ENCODE assay signal across 30 cellular contexts in the genomic region with DNA sequence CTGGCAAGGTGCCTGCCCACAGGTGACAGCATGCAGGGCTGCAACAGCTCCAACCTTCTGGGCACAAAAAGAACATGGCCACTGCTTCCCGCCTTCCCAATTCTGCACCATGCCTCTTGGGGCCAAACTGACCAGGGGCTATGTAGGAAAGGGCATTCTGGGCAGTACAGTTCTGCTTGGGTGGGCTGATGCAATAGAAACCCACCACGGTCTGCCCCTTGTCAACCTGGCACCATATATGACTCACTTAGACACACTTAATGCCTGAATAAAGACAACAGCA. TPM values are rescaled to one million over a fixed set of nuclear protein-coding genes. Genes with fewer than 3 reads are reported as not detected.
"Had no signal": no experiment of that assay in that cellular context is flagged by ENCODE, and none has a peak within 500 bp of the region (broad histone marks: within the 10 kb centered on the region; RNA-seq: fewer than 3 reads in every experiment).

No MANE protein-coding gene starts in this region.

- H3K27ac ChIP-seq: ascending aorta, body of pancreas, SJSA1 had no signal

- H3K4me1 ChIP-seq: ascending aorta, body of pancreas, SJSA1 had no signal

- H3K4me3 ChIP-seq: ascending aorta, body of pancreas, MG63, SJSA1 had no signal

- H3K27me3 ChIP-seq: ascending aorta, body of pancreas, MG63 had no signal

- H3K36me3 ChIP-seq: ascending aorta, MG63, SJSA1 had no signal

- H3K9me3 ChIP-seq: ascending aorta, body of pancreas, MG63, SJSA1 had no signal

- ATAC-seq: activated CD8-positive, alpha-beta memory T cell treated with anti-CD3 and anti-CD28 coated beads, Interleukin-2, amount 10 ng/mL, durations not matched to agents 7 days and 5 days; activated naive CD4-positive, alpha-beta T cell treated with anti-CD3 and anti-CD28 coated beads, Interleukin-2, amount 50 U/mL, for 72 hours; activated naive CD8-positive, alpha-beta T cell treated with anti-CD3 and anti-CD28 coated beads, Interleukin-2, amount 50 U/mL, for 24 hours; body of pancreas; Right ventricle myocardium inferior; SK-N-SH treated with all-trans-retinoic acid at 6 μM for 48 hours; WTC11 had no signal

- DNase-seq: activated CD4-positive, alpha-beta T cell treated with anti-CD3 and anti-CD28 coated beads for 48 hours; activated CD4-positive, alpha-beta T cell treated with anti-CD3 and anti-CD28 coated beads, Interleukin-2, amount 50 U/mL, for 4 hours; activated CD4-positive, CD25-positive, alpha-beta regulatory T cell treated with anti-CD3 and anti-CD28 coated beads, Interleukin-2, amount 50 U/mL, for 72 hours; activated CD8-positive, alpha-beta memory T cell treated with anti-CD3 and anti-CD28 coated beads, Interleukin-2, amount 10 ng/mL, durations not matched to agents 7 days and 5 days; activated naive CD4-positive, alpha-beta T cell; activated naive CD8-positive, alpha-beta T cell treated with anti-CD3 and anti-CD28 coated beads, Interleukin-2, amount 50 U/mL, for 24 hours; activated T-cell treated with anti-CD3 and anti-CD28 coated beads for 4 hours; activated T-cell treated with anti-CD3 and anti-CD28 coated beads, Interleukin-2, amount 50 U/mL, for 48 hours; amniotic stem cell; MG63; MV-4-11; NCI-H1092 treated with DMSO at 0.1 percent for 48 hours; NCI-H1417 treated with DMSO at 0.1 percent for 48 hours; NCI-H1694; NCI-H2029 treated with DMSO at 0.1 percent for 48 hours; NCI-H345; NCI-H510A; NCI-H526 treated with DMSO at 0.1 percent for 48 hours; SW 1271 had no signal

RNA-seq across cellular contexts. Expression of a gene that starts 40.2 kb away (rescaled TPM):
- total RNA-seq: activated CD8-positive, alpha-beta memory T cell treated with anti-CD3 and anti-CD28 coated beads, Interleukin-2, amount 10 ng/mL, durations not matched to agents 7 days and 5 days; activated naive CD4-positive, alpha-beta T cell treated with anti-CD3 and anti-CD28 coated beads, Interleukin-2, amount 50 U/mL, for 72 hours; activated T-helper 2 cell treated with anti-CD3 and anti-CD28 coated beads, Interferon-gamma antibody, Interleukin-2, Interleukin-4, amounts not matched to agents 10 μg/mL and 5 μg/mL and 100 μg/mL, durations not matched to agents 14 hours and 24 hours and 36 hours; ascending aorta; body of pancreas; bronchial epithelial cell; RPMI7951; SJSA1; T-helper 1 cell treated with Interleukin-12 subunit alpha and Interleukin-12 subunit beta and Interleukin-4 antibody, amounts not matched to agents 30 ng/mL and 1 ng/mL, for 36 hours; WTC11 had no signal
